24 cellular contexts compared by ENCODE assay signal in the genomic region with DNA sequence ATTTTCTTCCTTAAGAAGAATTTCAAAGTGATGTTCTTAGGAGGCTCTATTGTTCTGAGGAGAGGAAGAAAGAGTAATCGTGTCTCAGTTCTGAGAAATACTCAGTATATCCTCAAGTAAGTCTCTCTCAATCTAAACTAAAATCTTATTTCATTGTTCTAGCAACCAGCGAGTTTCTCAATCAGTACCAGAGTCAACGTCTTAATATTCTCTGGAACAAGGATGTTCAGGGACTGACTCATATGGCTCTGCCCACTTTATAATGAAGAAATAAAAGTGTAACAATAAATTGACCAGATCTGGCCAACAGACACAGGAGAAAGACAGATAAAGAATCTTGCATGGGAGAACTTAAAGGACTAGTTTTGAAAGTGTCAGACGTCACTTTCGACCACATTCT.
"Had no signal": no experiment of that assay in that cellular context is flagged by ENCODE, and none has a peak within 500 bp of the region (broad histone marks: within the 10 kb centered on the region; RNA-seq: fewer than 3 reads in every experiment).

No MANE protein-coding gene starts in this region.

- ATAC-seq: activated T-helper 17 cell treated with anti-CD3 and anti-CD28 coated beads, Interleukin-2, amount 50 U/mL, for 72 hours; left ventricle myocardium superior; upper lobe of right lung had no signal

- H3K27me3 ChIP-seq: esophagus muscularis mucosa, upper lobe of right lung had no signal

- H3K36me3 ChIP-seq: esophagus muscularis mucosa, upper lobe of right lung, WERI-Rb-1 had no signal

- H3K27me3 Mint-ChIP-seq: activated naive CD8-positive, alpha-beta T cell treated with anti-CD3 and anti-CD28 coated beads for 36 hours; activated T-helper 17 cell treated with anti-CD3 and anti-CD28 coated beads, Interleukin-2, amount 50 U/mL, for 72 hours; memory B cell; naive B cell had no signal

- H3K27ac Mint-ChIP-seq: activated naive CD8-positive, alpha-beta T cell treated with anti-CD3 and anti-CD28 coated beads for 36 hours; activated T-helper 17 cell treated with anti-CD3 and anti-CD28 coated beads, Interleukin-2, amount 50 U/mL, for 72 hours; brain; memory B cell had no signal

- H3K4me3 Mint-ChIP-seq: activated naive CD8-positive, alpha-beta T cell treated with anti-CD3 and anti-CD28 coated beads for 36 hours; activated T-helper 17 cell treated with anti-CD3 and anti-CD28 coated beads, Interleukin-2, amount 50 U/mL, for 72 hours; brain; memory B cell; naive B cell; neural crest cell had no signal

- H3K36me3 Mint-ChIP-seq: activated naive CD8-positive, alpha-beta T cell treated with anti-CD3 and anti-CD28 coated beads for 36 hours; brain; memory B cell; naive B cell had no signal

- H3K4me1 Mint-ChIP-seq: activated naive CD8-positive, alpha-beta T cell treated with anti-CD3 and anti-CD28 coated beads for 36 hours; activated T-helper 17 cell treated with anti-CD3 and anti-CD28 coated beads, Interleukin-2, amount 50 U/mL, for 72 hours; naive B cell; neural crest cell had no signal

- FAIRE-seq: frontal cortex had no signal

- DNase-seq: activated CD4-positive, alpha-beta T cell treated with anti-CD3 and anti-CD28 coated beads for 1 hour; activated CD4-positive, alpha-beta T cell treated with anti-CD3 and anti-CD28 coated beads, Interleukin-2, amount 50 U/mL, for 4 hours; activated naive CD4-positive, alpha-beta T cell; activated naive CD8-positive, alpha-beta T cell treated with anti-CD3 and anti-CD28 coated beads for 36 hours; cerebellar nuclear complex; effector CD8-positive, alpha-beta T cell; kidney glomerular epithelial cell; left ventricle myocardium superior; naive B cell; retina; stimulated activated CD4-positive, alpha-beta T cell treated with anti-CD3 and anti-CD28 coated beads, Interleukin-12 subunit alpha, Interleukin-12 subunit beta, amount 100 ng/mL, for 4 hours; stimulated activated CD4-positive, alpha-beta T cell treated with anti-CD3 and anti-CD28 coated beads, Interleukin-1b, Interleukin-23, amount 100 ng/mL, for 48 hours; stimulated activated CD8-positive, alpha-beta memory T cell treated with anti-CD3 and anti-CD28 coated beads, Interleukin-4, amount 100 ng/mL, for 48 hours; stimulated activated naive CD4-positive, alpha-beta T cell; SW 1271; T-helper 2 cell; upper lobe of right lung; WERI-Rb-1 had no signal

- H3K4me3 ChIP-seq: esophagus muscularis mucosa, upper lobe of right lung had no signal
